18 cellular contexts compared by ENCODE assay signal in genomic region chr4:60721680-60722079, GRCh38.
"Had no signal": no experiment of that assay in that cellular context is flagged by ENCODE, and none has a peak within 500 bp of the region (broad histone marks: within the 10 kb centered on the region; RNA-seq: fewer than 3 reads in every experiment).

No MANE protein-coding gene starts in this region.

- H3K27ac ChIP-seq: colonic mucosa, dorsolateral prefrontal cortex, esophagus muscularis mucosa, ovary, psoas muscle, tibial nerve had no signal

- H3K4me3 ChIP-seq: ascending aorta, colonic mucosa, dorsolateral prefrontal cortex, esophagus muscularis mucosa, heart left ventricle, ovary, psoas muscle, right atrium auricular region, tibial nerve had no signal

- H3K27ac Mint-ChIP-seq: activated CD8-positive, alpha-beta T cell treated with anti-CD3 and anti-CD28 coated beads for 36 hours; activated naive CD4-positive, alpha-beta T cell treated with anti-CD3 and anti-CD28 coated beads, Interleukin-2, amount 50 U/mL, for 24 hours; natural killer cell; stimulated activated naive CD8-positive, alpha-beta T cell treated with anti-CD3 and anti-CD28 coated beads, Interleukin-15, Interleukin-2, amounts not matched to agents 100 ng/mL and 50 ng/mL, for 24 hours had no signal

- H3K4me1 Mint-ChIP-seq: activated naive CD4-positive, alpha-beta T cell treated with anti-CD3 and anti-CD28 coated beads, Interleukin-2, amount 50 U/mL, for 24 hours; natural killer cell had no signal

- H3K4me3 Mint-ChIP-seq: activated CD8-positive, alpha-beta T cell treated with anti-CD3 and anti-CD28 coated beads for 36 hours; activated naive CD4-positive, alpha-beta T cell treated with anti-CD3 and anti-CD28 coated beads, Interleukin-2, amount 50 U/mL, for 24 hours; natural killer cell; stimulated activated naive CD8-positive, alpha-beta T cell treated with anti-CD3 and anti-CD28 coated beads, Interleukin-15, Interleukin-2, amounts not matched to agents 100 ng/mL and 50 ng/mL, for 24 hours had no signal

- H3K27me3 ChIP-seq: ascending aorta, colonic mucosa, dorsolateral prefrontal cortex, esophagus muscularis mucosa, heart left ventricle, ovary, right atrium auricular region, tibial nerve had no signal

- H3K9me3 ChIP-seq: ascending aorta, colonic mucosa, esophagus muscularis mucosa, ovary, psoas muscle, right atrium auricular region had no signal

- DNase-seq: activated CD4-positive, alpha-beta T cell treated with anti-CD3 and anti-CD28 coated beads for 48 hours; activated CD8-positive, alpha-beta T cell treated with anti-CD3 and anti-CD28 coated beads for 36 hours; activated gamma-delta T cell treated with Interleukin-2 at 50 U/mL for 16 hours; central memory CD4-positive, alpha-beta T cell; colonic mucosa; dorsolateral prefrontal cortex; heart left ventricle; midbrain; natural killer cell; ovary; psoas muscle; stimulated activated CD4-positive, alpha-beta T cell treated with anti-CD3 and anti-CD28 coated beads, Interleukin-4, amount 100 ng/mL, for 24 hours had no signal

- H3K27me3 Mint-ChIP-seq: activated CD8-positive, alpha-beta T cell treated with anti-CD3 and anti-CD28 coated beads for 36 hours; activated naive CD4-positive, alpha-beta T cell treated with anti-CD3 and anti-CD28 coated beads, Interleukin-2, amount 50 U/mL, for 24 hours; stimulated activated naive CD8-positive, alpha-beta T cell treated with anti-CD3 and anti-CD28 coated beads, Interleukin-15, Interleukin-2, amounts not matched to agents 100 ng/mL and 50 ng/mL, for 24 hours had no signal

- H3K4me1 ChIP-seq: colonic mucosa, esophagus muscularis mucosa, heart left ventricle, psoas muscle, right atrium auricular region, tibial nerve had no signal

- H3K36me3 Mint-ChIP-seq: activated naive CD4-positive, alpha-beta T cell treated with anti-CD3 and anti-CD28 coated beads, Interleukin-2, amount 50 U/mL, for 24 hours; natural killer cell had no signal

- H3K36me3 ChIP-seq: ascending aorta, colonic mucosa, esophagus muscularis mucosa, heart left ventricle, ovary, right atrium auricular region, tibial nerve had no signal
